Comparison of ENCODE assay signal across 8 cellular contexts in the genomic region with DNA sequence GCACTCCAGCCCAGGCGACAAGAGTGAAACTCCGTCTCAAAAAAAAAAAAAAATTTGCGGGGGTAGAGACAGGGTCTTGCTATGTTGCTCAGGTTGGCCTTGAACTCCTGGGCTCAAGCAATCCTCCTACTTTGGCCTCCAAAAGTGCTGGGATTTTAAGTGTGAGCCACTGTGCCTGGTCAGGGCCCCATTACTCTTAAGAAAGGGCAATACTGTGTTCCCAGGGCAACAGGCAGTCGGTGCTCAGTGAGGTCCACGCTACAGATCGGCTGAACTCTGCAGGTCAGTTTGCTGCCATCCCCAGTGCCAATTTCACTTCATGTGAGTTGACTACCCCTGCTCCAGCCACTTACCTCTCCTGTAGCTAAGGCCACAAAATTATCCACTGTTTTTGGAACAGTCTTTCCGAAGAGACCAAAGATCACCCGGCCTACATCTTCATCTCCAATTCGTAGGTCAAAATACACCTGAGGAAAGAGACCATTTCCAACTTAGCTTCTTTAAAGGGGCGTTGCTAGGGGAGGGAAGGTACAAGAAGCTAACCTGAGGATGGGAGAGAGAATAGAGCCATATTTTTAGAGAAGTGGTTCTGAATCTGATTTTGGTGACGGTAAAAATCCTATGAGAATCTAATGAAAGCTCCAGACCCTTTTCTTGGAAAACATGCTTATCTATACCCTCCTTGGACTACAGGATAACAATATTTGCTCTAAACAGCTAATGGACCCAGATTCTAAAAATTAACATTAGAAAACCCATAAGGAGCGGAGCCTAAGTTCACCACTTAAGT. TPM values are rescaled to one million over a fixed set of nuclear protein-coding genes. Genes with fewer than 3 reads are reported as not detected.
A peak's percentile ranks its signal among the peaks of the same experiment; 100 is the strongest.
DNase-seq lines count a peak whose midpoint lies in the region; ATAC-seq lines count a peak whose summit lies in the region.

No MANE protein-coding gene starts in this region.

- H3K4me1 Mint-ChIP-seq in T-helper 1 cell treated with Interleukin-12 subunit alpha and Interleukin-12 subunit beta and Interleukin-4 antibody, amounts not matched to agents 30 μg/mL and 1 μg/mL, for 36 hours (ENCODE audit: low read depth), result peaks cover 45% of the 10 kb centered on the region

- no peaks in the 10 kb centered on the region for H3K27me3 ChIP-seq in iPS-20b (ENCODE audit: insufficient read depth, low read length)
- H3K27me3 ChIP-seq in subcutaneous abdominal adipose tissue (ENCODE audit: control insufficient read depth in 5 of 5, insufficient read depth in 4 of 5, low read length in 5 of 5), result no peaks in the 10 kb centered on the region

- H3K9me3 ChIP-seq in iPS-20b (ENCODE audit: insufficient read depth, low read depth, low read length), result no peaks in the 10 kb centered on the region
- no peaks in the 10 kb centered on the region for H3K9me3 ChIP-seq in subcutaneous abdominal adipose tissue (ENCODE audit: control insufficient read depth in 5 of 5, low read length in 5 of 5)

- H3K4me3 Mint-ChIP-seq in T-helper 1 cell treated with Interleukin-12 subunit alpha and Interleukin-12 subunit beta and Interleukin-4 antibody, amounts not matched to agents 30 μg/mL and 1 μg/mL, for 36 hours, result peak overlapping the region; percentile 85

- H3K4me3 ChIP-seq in iPS-20b (ENCODE audit: low read length), result peak overlapping the region; percentile 89
- peak overlapping the region; percentile 78 to 96 (median 85) for H3K4me3 ChIP-seq in subcutaneous abdominal adipose tissue (ENCODE audit: low read depth in 1 of 5, low read length in 5 of 5)

- H3K27ac Mint-ChIP-seq in T-helper 1 cell treated with Interleukin-12 subunit alpha and Interleukin-12 subunit beta and Interleukin-4 antibody, amounts not matched to agents 30 μg/mL and 1 μg/mL, for 36 hours, result peak overlapping the region; percentile 87
- peak overlapping the region; percentile 92 to 98 for H3K27ac Mint-ChIP-seq in activated naive CD4-positive, alpha-beta T cell treated with anti-CD3 and anti-CD28 coated beads, Interleukin-2, amount 50 U/mL, for 72 hours

- H3K4me1 ChIP-seq in iPS-20b (ENCODE audit: insufficient read depth, low read length) (peaks cover 10% of the 10 kb centered on the region), subcutaneous abdominal adipose tissue (ENCODE audit: control insufficient read depth in 5 of 5, insufficient read depth in 5 of 5, low read length in 5 of 5) (peaks cover 5 to 37% (median 29%) of the 10 kb centered on the region in 5 donors)

- no peaks in the 10 kb centered on the region for H3K27me3 Mint-ChIP-seq in T-helper 1 cell treated with Interleukin-12 subunit alpha and Interleukin-12 subunit beta and Interleukin-4 antibody, amounts not matched to agents 30 μg/mL and 1 μg/mL, for 36 hours (ENCODE audit: low read depth)

- in situ Hi-C loops in G401 (cut with HindIII; ENCODE audit: low sequenced_read_pairs), result no loop called here

- peaks cover 42% of the 10 kb centered on the region for H3K36me3 Mint-ChIP-seq in T-helper 1 cell treated with Interleukin-12 subunit alpha and Interleukin-12 subunit beta and Interleukin-4 antibody, amounts not matched to agents 30 μg/mL and 1 μg/mL, for 36 hours (ENCODE audit: low read depth)
- H3K36me3 Mint-ChIP-seq in activated naive CD4-positive, alpha-beta T cell treated with anti-CD3 and anti-CD28 coated beads, Interleukin-2, amount 50 U/mL, for 72 hours, result peaks cover 27 to 37% of the 10 kb centered on the region in 2 donors

- H3K9me3 Mint-ChIP-seq in T-helper 1 cell treated with Interleukin-12 subunit alpha and Interleukin-12 subunit beta and Interleukin-4 antibody, amounts not matched to agents 30 μg/mL and 1 μg/mL, for 36 hours, result no peaks in the 10 kb centered on the region
- no peaks in the 10 kb centered on the region for H3K9me3 Mint-ChIP-seq in activated naive CD4-positive, alpha-beta T cell treated with anti-CD3 and anti-CD28 coated beads, Interleukin-2, amount 50 U/mL, for 72 hours

- DNase-seq in T-helper 1 cell, result no peak
- no peak for DNase-seq in activated naive CD4-positive, alpha-beta T cell treated with anti-CD3 and anti-CD28 coated beads, Interleukin-2, amount 50 U/mL, for 72 hours (ENCODE audit: low spot score in 2 of 2)
- no peak for DNase-seq in NCI-H2227 treated with DMSO at 0.1 percent for 48 hours (lab: John Stamatoyannopoulos, UW)
- DNase-seq in COLO829 (ENCODE audit: low spot score), result no peak
- DNase-seq in G401 (ENCODE audit: low spot score), result no peak

- H3K9ac ChIP-seq in iPS-20b (ENCODE audit: low read depth, low read length), result peak overlapping the region; percentile 94
- H3K9ac ChIP-seq in subcutaneous abdominal adipose tissue (ENCODE audit: low read length in 5 of 5), result peak overlapping the region; percentile 53 to 92 (median 82)

- H3K36me3 ChIP-seq in iPS-20b (ENCODE audit: insufficient read depth, low read depth, low read length) (peaks cover 44% of the 10 kb centered on the region), subcutaneous abdominal adipose tissue (ENCODE audit: control insufficient read depth in 5 of 5, insufficient read depth in 5 of 5, low read length in 5 of 5) (peaks cover 0 to 39% (median 36%) of the 10 kb centered on the region in 5 donors)

- ATAC-seq in activated naive CD4-positive, alpha-beta T cell treated with anti-CD3 and anti-CD28 coated beads, Interleukin-2, amount 50 U/mL, for 72 hours, result no peak

- H3K27ac ChIP-seq in iPS-20b (ENCODE audit: low read length) (no peak overlapping the region), subcutaneous abdominal adipose tissue (ENCODE audit: low read depth, low read length) (peak overlapping the region; percentile 90)

RNA-seq across cellular contexts. Expression of a gene that starts 0.9 kb away (rescaled TPM):
- total RNA-seq in activated naive CD4-positive, alpha-beta T cell treated with anti-CD3 and anti-CD28 coated beads, Interleukin-2, amount 50 U/mL, for 72 hours, result 100 to 1,000 TPM; 167 to 264 TPM
- total RNA-seq in G401 (2014; rRNA removed; shearing (Covaris generic)), result 580 and 591 TPM in 2 replicates

RNA-seq across cellular contexts. Expression of a gene that starts 10.4 kb away (rescaled TPM):
- total RNA-seq in activated naive CD4-positive, alpha-beta T cell treated with anti-CD3 and anti-CD28 coated beads, Interleukin-2, amount 50 U/mL, for 72 hours, result 1 to 10 TPM in 1 of 2 donors, under 1 TPM in 1; 0.16 to 1.7 TPM
- 18.2 and 24.7 TPM in 2 replicates for total RNA-seq in G401 (2014; rRNA removed; shearing (Covaris generic))
